ENCODE assay signal across 1 cellular context in the genomic region with DNA sequence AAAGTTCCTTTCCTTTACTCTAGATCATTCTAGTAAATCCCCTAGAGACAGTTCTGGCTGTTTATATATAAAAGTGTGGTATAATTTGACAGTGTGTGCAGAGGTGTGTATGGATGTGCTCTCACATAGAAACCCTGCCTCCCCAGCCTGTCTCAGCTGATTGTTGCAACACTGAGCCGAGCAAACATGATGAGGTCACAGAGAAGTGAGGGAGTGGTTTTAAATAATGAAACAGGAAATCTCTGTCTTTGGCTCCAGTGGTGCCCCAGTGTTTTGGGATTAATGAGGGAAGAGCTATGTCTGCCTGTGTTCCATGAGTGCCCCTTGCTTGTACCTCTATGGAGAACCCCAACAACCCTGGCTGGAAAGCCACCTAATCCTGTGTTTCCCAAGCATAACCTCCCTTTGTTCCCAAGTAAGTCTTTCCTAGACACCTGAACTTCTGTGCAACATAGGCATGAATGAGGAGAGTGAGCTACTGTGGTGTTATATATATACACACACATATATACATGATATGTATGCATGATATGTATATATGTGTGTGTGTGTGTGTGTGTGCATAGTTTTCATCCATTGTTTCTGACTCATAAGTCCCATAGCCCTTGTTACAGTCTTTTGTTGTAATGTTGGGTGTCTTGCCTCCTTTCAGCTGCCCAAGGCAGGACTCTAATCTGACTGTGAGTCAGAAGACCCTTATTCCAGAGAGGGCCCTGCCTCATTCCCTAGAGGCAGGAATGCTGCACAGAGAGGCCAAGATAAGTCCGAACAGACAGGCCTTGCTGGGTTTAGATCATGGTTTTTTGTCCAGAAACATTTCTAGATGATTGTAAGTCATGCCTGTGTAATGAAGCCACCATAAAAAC.
TF ChIP-seq lines count a peak whose summit lies in the region.

No MANE protein-coding gene starts in this region.

TF ChIP-seq in HepG2, 621 proteins besides CTCF, POLR2A, EP300 and RAD21 (continued from another document):
- TF ChIP-seq, protein P1, sequence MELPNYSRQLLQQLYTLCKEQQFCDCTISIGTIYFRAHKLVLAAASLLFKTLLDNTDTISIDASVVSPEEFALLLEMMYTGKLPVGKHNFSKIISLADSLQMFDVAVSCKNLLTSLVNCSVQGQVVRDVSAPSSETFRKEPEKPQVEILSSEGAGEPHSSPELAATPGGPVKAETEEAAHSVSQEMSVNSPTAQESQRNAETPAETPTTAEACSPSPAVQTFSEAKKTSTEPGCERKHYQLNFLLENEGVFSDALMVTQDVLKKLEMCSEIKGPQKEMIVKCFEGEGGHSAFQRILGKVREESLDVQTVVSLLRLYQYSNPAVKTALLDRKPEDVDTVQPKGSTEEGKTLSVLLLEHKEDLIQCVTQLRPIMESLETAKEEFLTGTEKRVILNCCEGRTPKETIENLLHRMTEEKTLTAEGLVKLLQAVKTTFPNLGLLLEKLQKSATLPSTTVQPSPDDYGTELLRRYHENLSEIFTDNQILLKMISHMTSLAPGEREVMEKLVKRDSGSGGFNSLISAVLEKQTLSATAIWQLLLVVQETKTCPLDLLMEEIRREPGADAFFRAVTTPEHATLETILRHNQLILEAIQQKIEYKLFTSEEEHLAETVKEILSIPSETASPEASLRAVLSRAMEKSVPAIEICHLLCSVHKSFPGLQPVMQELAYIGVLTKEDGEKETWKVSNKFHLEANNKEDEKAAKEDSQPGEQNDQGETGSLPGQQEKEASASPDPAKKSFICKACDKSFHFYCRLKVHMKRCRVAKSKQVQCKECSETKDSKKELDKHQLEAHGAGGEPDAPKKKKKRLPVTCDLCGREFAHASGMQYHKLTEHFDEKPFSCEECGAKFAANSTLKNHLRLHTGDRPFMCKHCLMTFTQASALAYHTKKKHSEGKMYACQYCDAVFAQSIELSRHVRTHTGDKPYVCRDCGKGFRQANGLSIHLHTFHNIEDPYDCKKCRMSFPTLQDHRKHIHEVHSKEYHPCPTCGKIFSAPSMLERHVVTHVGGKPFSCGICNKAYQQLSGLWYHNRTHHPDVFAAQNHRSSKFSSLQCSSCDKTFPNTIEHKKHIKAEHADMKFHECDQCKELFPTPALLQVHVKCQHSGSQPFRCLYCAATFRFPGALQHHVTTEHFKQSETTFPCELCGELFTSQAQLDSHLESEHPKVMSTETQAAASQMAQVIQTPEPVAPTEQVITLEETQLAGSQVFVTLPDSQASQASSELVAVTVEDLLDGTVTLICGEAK (IDR thresholded peaks at IDR 0.05) = no peak
- TF ChIP-seq, protein P1 (CRISPR knock-in tag; IDR thresholded peaks at IDR 0.05) = no peak
- no peak for TF ChIP-seq FLYWCH1 (CRISPR knock-in tag; IDR thresholded peaks at IDR 0.05)
- no peak for TF ChIP-seq ZNF652 (CRISPR knock-in tag; IDR thresholded peaks at IDR 0.05; ENCODE audit: borderline replicate concordance, low read depth)
- TF ChIP-seq ZFP36 (IDR thresholded peaks at IDR 0.05; ENCODE audit: borderline replicate concordance, low read depth, low read length, partially characterized antibody) = no peak
- TF ChIP-seq, protein P2, sequence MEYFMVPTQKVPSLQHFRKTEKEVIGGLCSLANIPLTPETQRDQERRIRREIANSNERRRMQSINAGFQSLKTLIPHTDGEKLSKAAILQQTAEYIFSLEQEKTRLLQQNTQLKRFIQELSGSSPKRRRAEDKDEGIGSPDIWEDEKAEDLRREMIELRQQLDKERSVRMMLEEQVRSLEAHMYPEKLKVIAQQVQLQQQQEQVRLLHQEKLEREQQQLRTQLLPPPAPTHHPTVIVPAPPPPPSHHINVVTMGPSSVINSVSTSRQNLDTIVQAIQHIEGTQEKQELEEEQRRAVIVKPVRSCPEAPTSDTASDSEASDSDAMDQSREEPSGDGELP (IDR thresholded peaks at IDR 0.05; ENCODE audit: borderline replicate concordance, low read depth) = peak; percentile 98
- TF ChIP-seq NFIC (IDR thresholded peaks at IDR 0.05; ENCODE audit: low read length) = no peak
- peak; percentile 97 for TF ChIP-seq CEBPB (IDR thresholded peaks at IDR 0.05; ENCODE audit: borderline replicate concordance, low read depth, low read length)
- peak; percentile 52 for TF ChIP-seq TEAD3 (CRISPR knock-in tag; optimal IDR thresholded peaks at IDR 0.05; ENCODE audit: borderline replicate concordance)
- TF ChIP-seq ZNF607 (CRISPR knock-in tag; IDR thresholded peaks at IDR 0.05; ENCODE audit: borderline replicate concordance) = no peak
- TF ChIP-seq, protein P3, sequence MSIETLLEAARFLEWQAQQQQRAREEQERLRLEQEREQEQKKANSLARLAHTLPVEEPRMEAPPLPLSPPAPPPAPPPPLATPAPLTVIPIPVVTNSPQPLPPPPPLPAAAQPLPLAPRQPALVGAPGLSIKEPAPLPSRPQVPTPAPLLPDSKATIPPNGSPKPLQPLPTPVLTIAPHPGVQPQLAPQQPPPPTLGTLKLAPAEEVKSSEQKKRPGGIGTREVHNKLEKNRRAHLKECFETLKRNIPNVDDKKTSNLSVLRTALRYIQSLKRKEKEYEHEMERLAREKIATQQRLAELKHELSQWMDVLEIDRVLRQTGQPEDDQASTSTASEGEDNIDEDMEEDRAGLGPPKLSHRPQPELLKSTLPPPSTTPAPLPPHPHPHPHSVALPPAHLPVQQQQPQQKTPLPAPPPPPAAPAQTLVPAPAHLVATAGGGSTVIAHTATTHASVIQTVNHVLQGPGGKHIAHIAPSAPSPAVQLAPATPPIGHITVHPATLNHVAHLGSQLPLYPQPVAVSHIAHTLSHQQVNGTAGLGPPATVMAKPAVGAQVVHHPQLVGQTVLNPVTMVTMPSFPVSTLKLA (IDR thresholded peaks at IDR 0.05) = no peak
- TF ChIP-seq, protein P4, sequence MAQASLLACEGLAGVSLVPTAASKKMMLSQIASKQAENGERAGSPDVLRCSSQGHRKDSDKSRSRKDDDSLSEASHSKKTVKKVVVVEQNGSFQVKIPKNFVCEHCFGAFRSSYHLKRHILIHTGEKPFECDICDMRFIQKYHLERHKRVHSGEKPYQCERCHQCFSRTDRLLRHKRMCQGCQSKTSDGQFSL (CRISPR knock-in tag; IDR thresholded peaks at IDR 0.05) = no peak
- peak; percentile 39; the same call in 1 of the 2 replicates for TF ChIP-seq SP4 (CRISPR knock-in tag; IDR thresholded peaks at IDR 0.05)
- no peak for TF ChIP-seq SRY (CRISPR knock-in tag; IDR thresholded peaks at IDR 0.05)
- TF ChIP-seq ZNF501 (CRISPR knock-in tag; IDR thresholded peaks at IDR 0.05) = no peak
- TF ChIP-seq ZNF503 (CRISPR knock-in tag; IDR thresholded peaks at IDR 0.05) = no peak
- no peak for TF ChIP-seq ATRX (CRISPR knock-in tag; IDR thresholded peaks at IDR 0.05; ENCODE audit: borderline replicate concordance)
- no peak for TF ChIP-seq TCF12 (IDR thresholded peaks at IDR 0.05)
- no peak for TF ChIP-seq TCF12 (CRISPR knock-in tag; IDR thresholded peaks at IDR 0.05)
- peak; percentile 36; the same call in 1 of the 2 replicates for TF ChIP-seq ELF1 (CRISPR knock-in tag; IDR thresholded peaks at IDR 0.05)
- TF ChIP-seq ADNP (CRISPR knock-in tag; IDR thresholded peaks at IDR 0.05) = no peak
- no peak for TF ChIP-seq POGK (CRISPR knock-in tag; conservative IDR thresholded peaks at IDR 0.05)
- peak; percentile 20; the same call in 1 of the 2 replicates for TF ChIP-seq NCOA2 (CRISPR knock-in tag; IDR thresholded peaks at IDR 0.05)
- TF ChIP-seq KAT8 (CRISPR knock-in tag; IDR thresholded peaks at IDR 0.05) = 0 out of 2 replicates have a peak, but pooled peaks have one; percentile 36
- no peak for TF ChIP-seq GLI4 (CRISPR knock-in tag; IDR thresholded peaks at IDR 0.05; ENCODE audit: borderline replicate concordance)
- TF ChIP-seq RXRB (CRISPR knock-in tag; IDR thresholded peaks at IDR 0.05; ENCODE audit: borderline replicate concordance) = no peak
- TF ChIP-seq, protein P5, sequence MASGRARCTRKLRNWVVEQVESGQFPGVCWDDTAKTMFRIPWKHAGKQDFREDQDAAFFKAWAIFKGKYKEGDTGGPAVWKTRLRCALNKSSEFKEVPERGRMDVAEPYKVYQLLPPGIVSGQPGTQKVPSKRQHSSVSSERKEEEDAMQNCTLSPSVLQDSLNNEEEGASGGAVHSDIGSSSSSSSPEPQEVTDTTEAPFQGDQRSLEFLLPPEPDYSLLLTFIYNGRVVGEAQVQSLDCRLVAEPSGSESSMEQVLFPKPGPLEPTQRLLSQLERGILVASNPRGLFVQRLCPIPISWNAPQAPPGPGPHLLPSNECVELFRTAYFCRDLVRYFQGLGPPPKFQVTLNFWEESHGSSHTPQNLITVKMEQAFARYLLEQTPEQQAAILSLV (CRISPR knock-in tag; IDR thresholded peaks at IDR 0.05; ENCODE audit: borderline replicate concordance) = no peak
- 0 out of 2 replicates have a peak, but pooled peaks have one; percentile 14 for TF ChIP-seq POGZ (CRISPR knock-in tag; IDR thresholded peaks at IDR 0.05)
- no peak for TF ChIP-seq SOX6 (IDR thresholded peaks at IDR 0.05)
- 0 out of 2 replicates have a peak, but pooled peaks have one; percentile 20 for TF ChIP-seq SOX6 (CRISPR knock-in tag; IDR thresholded peaks at IDR 0.05)
- peak; percentile 71; the same call in 1 of the 2 replicates for TF ChIP-seq ZNF292 (CRISPR knock-in tag; IDR thresholded peaks at IDR 0.05; ENCODE audit: borderline replicate concordance, low read depth)
- TF ChIP-seq THAP8 (CRISPR knock-in tag; IDR thresholded peaks at IDR 0.05; ENCODE audit: borderline replicate concordance) = no peak
- TF ChIP-seq NCOR1 (IDR thresholded peaks at IDR 0.05; ENCODE audit: borderline replicate concordance, low read length) = no peak
- TF ChIP-seq ZNF124 (CRISPR knock-in tag; IDR thresholded peaks at IDR 0.05) = no peak
- no peak for TF ChIP-seq FOXA1 (IDR thresholded peaks at IDR 0.05)
- TF ChIP-seq FOXA1 (CRISPR knock-in tag; IDR thresholded peaks at IDR 0.05) = peak; percentile 79
- no peak for TF ChIP-seq YEATS4 (CRISPR knock-in tag; IDR thresholded peaks at IDR 0.05; ENCODE audit: borderline replicate concordance)
- no peak for TF ChIP-seq PHB2 (IDR thresholded peaks at IDR 0.05; ENCODE audit: partially characterized antibody)
- TF ChIP-seq MZF1 (CRISPR knock-in tag; IDR thresholded peaks at IDR 0.05; ENCODE audit: borderline replicate concordance) = no peak
- no peak for TF ChIP-seq ZNF773 (CRISPR knock-in tag; IDR thresholded peaks at IDR 0.05; ENCODE audit: borderline replicate concordance)
- peak; percentile 94 for TF ChIP-seq CEBPG (CRISPR knock-in tag; IDR thresholded peaks at IDR 0.05)
- TF ChIP-seq SRSF4 (IDR thresholded peaks at IDR 0.05; ENCODE audit: low read depth, low read length, poor library complexity, severe bottlenecking) = no peak
